Comparison of ENCODE assay signal across 14 cellular contexts in genomic region chr7:97078023-97078988, GRCh38.
DNase-seq lines count a peak whose midpoint lies in the region; ATAC-seq and TF ChIP-seq lines count a peak whose summit lies in the region.
"Had no signal": no experiment of that assay in that cellular context is flagged by ENCODE, and none has a peak within 500 bp of the region (broad histone marks: within the 10 kb centered on the region; RNA-seq: fewer than 3 reads in every experiment).

No MANE protein-coding gene starts in this region.

- H3K27ac ChIP-seq in OCI-LY3 (ENCODE audit: low read length), result no peak overlapping the region
- H3K27ac ChIP-seq: pancreas, vagina had no signal

- no peaks in the 10 kb centered on the region for H3K36me3 ChIP-seq in OCI-LY3 (replicated peaks; ENCODE audit: low read depth, low read length)
- H3K36me3 ChIP-seq: pancreas, vagina had no signal

- peaks cover 8% of the 10 kb centered on the region; the same call in 1 of the 2 replicates for H3K27me3 ChIP-seq in OCI-LY3 (ENCODE audit: low read depth, low read length)
- H3K27me3 ChIP-seq: pancreas, vagina had no signal

- H3K79me2 ChIP-seq in OCI-LY3 (ENCODE audit: low read length), result no peaks in the 10 kb centered on the region

- 0 out of 2 replicates have a peak overlapping the region, but pooled peaks have one; percentile 21 for H3K9ac ChIP-seq in OCI-LY3 (ENCODE audit: low read length)

- H3K4me3 ChIP-seq in OCI-LY3 (ENCODE audit: low read length), result peak overlapping the region; percentile 63
- H3K4me3 ChIP-seq: pancreas, vagina had no signal

- no peaks in the 10 kb centered on the region for H3K9me3 ChIP-seq in OCI-LY3 (ENCODE audit: insufficient read depth, low read length)
- H3K9me3 ChIP-seq: pancreas, vagina had no signal

- peak overlapping the region; percentile 84 for H3K4me2 ChIP-seq in OCI-LY3 (ENCODE audit: low read length)

- peaks cover 19% of the 10 kb centered on the region for H3K4me1 ChIP-seq in OCI-LY3 (ENCODE audit: low read length)
- H3K4me1 ChIP-seq: pancreas, vagina had no signal

- no peak for TF ChIP-seq CTCF in OCI-LY3 (IDR thresholded peaks at IDR 0.05; ENCODE audit: low read depth, low read length)

- H4K20me1 ChIP-seq in OCI-LY3 (ENCODE audit: insufficient read depth, low read length), result no peaks in the 10 kb centered on the region

- H2AFZ ChIP-seq in OCI-LY3 (ENCODE audit: low read depth, low read length), result no peak overlapping the region

- ATAC-seq in GM18498 (IDR thresholded peaks at IDR 0.05; ENCODE audit: unreplicated experiment) (peak; percentile 77), GM19463 (IDR thresholded peaks at IDR 0.05; ENCODE audit: unreplicated experiment) (peak; percentile 86), HG03064 (IDR thresholded peaks at IDR 0.05; ENCODE audit: low read depth, unreplicated experiment) (peak; percentile 72)
- ATAC-seq: pancreas had no signal

- DNase-seq in islet precursor cell (no peak), NCI-H526 treated with DMSO at 0.1 percent for 48 hours (lab: John Stamatoyannopoulos, UW) (no peak), pons (ENCODE audit: low spot score) (no peak), RKO (ENCODE audit: low spot score) (no peak)
- DNase-seq: aorta, DMS153, NCI-H2107, pancreas, SW 1271 had no signal
